17 cellular contexts compared by ENCODE assay signal in the genomic region with DNA sequence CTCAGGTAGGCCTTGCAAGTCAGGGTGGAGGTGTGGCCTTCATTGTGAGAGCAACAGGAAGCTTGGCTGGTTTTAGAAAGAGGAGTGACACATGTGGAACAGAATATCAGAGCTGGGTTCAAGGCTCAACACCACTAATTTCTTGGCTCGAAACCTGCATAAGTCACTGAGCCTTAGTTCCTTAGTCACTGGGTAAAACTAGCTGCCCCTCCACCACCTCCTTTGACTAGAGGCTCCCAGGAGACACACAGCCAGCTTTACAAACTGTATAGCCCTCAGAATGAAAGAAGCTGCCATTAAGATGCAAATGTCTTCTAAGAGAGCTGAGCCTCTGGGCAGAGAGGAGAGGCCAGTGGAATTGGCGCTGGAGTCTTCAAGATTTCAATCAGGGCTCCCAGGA.
DNase-seq lines count a peak whose midpoint lies in the region; ATAC-seq lines count a peak whose summit lies in the region.
"Had no signal": no experiment of that assay in that cellular context is flagged by ENCODE, and none has a peak within 500 bp of the region (broad histone marks: within the 10 kb centered on the region; RNA-seq: fewer than 3 reads in every experiment).

No MANE protein-coding gene starts in this region.

- WGBS in esophagus, 2 donors = 45 to 61% methylated on average over 2 of the region's 2 CpGs

- H3K36me3 ChIP-seq in esophagus (ENCODE audit: control insufficient read depth in 2 of 2, insufficient read depth in 2 of 2, low read length in 1 of 2) = peaks cover 0 to 4% of the 10 kb centered on the region in 2 donors
- H3K36me3 ChIP-seq: left ventricle myocardium inferior, pancreas had no signal

- peak overlapping the region; percentile 71 to 76 for H3K27ac ChIP-seq in esophagus (ENCODE audit: low read depth in 2 of 2, low read length in 1 of 2)
- H3K27ac ChIP-seq: left ventricle myocardium inferior, pancreas, skin epidermis had no signal

- no peak overlapping the region for H3K27ac Mint-ChIP-seq in effector memory CD8-positive, alpha-beta T cell

- no peaks in the 10 kb centered on the region for H3K9me3 Mint-ChIP-seq in effector memory CD8-positive, alpha-beta T cell

- H3K27me3 Mint-ChIP-seq in effector memory CD8-positive, alpha-beta T cell = peaks cover 14 to 16% of the 10 kb centered on the region in 2 donors

- peaks cover 0 to 7% of the 10 kb centered on the region in 2 donors for H3K4me1 Mint-ChIP-seq in effector memory CD8-positive, alpha-beta T cell (ENCODE audit: low read depth in 2 of 2)

- no peaks in the 10 kb centered on the region for H3K27me3 ChIP-seq in esophagus (ENCODE audit: control insufficient read depth in 1 of 2, insufficient read depth in 2 of 2, low read length in 2 of 2)
- H3K27me3 ChIP-seq: pancreas had no signal

- no peak overlapping the region for H3K4me3 Mint-ChIP-seq in effector memory CD8-positive, alpha-beta T cell

- no peaks in the 10 kb centered on the region for H3K36me3 Mint-ChIP-seq in effector memory CD8-positive, alpha-beta T cell (ENCODE audit: insufficient read depth)

- DNase-seq in SW480 (ENCODE audit: low spot score) (no peak), NCI-H1048 (lab: John Stamatoyannopoulos, UW) (no peak)
- no peak for DNase-seq in effector memory CD8-positive, alpha-beta T cell
- no peak for DNase-seq in stimulated activated CD4-positive, alpha-beta T cell treated with anti-CD3 and anti-CD28 coated beads, Interleukin-4, amount 100 ng/mL, for 1 hour
- DNase-seq: activated gamma-delta T cell, dermis blood vessel endothelial cell, hypothalamus, KBM-7, left ventricle myocardium inferior, NCI-H1436, NCI-H446 treated with DMSO at 0.1 percent for 48 hours, pancreas had no signal

- H3K4me1 ChIP-seq in esophagus (ENCODE audit: control insufficient read depth in 2 of 2, insufficient read depth in 2 of 2, low read length in 1 of 2) = peaks cover 0 to 4% of the 10 kb centered on the region in 2 donors
- H3K4me1 ChIP-seq: left ventricle myocardium inferior, pancreas had no signal

- ATAC-seq in GM18498 (IDR thresholded peaks at IDR 0.05; ENCODE audit: unreplicated experiment) = peak; percentile 46
- ATAC-seq in GM21786 (IDR thresholded peaks at IDR 0.05; ENCODE audit: unreplicated experiment) = peak; percentile 46
- peak; percentile 62 for ATAC-seq in HG03159 (IDR thresholded peaks at IDR 0.05; ENCODE audit: unreplicated experiment)
- no peak for ATAC-seq in effector memory CD8-positive, alpha-beta T cell (replicated peaks)
- ATAC-seq: pancreas had no signal

- H3K9me3 ChIP-seq in esophagus (ENCODE audit: control insufficient read depth in 2 of 2, insufficient read depth in 1 of 2, low read depth in 1 of 2, low read length in 1 of 2) = no peaks in the 10 kb centered on the region
- H3K9me3 ChIP-seq: pancreas had no signal

- no peak overlapping the region for H3K4me3 ChIP-seq in esophagus (ENCODE audit: low read depth in 1 of 2, low read length in 2 of 2)
- H3K4me3 ChIP-seq: left ventricle myocardium inferior, pancreas, skin epidermis had no signal
